1 cellular context compared by ENCODE assay signal in genomic region chr15:41977757-41978369, GRCh38.
TF ChIP-seq lines count a peak whose summit lies in the region.

No MANE protein-coding gene starts in this region.

TF ChIP-seq in GM12878, 131 proteins besides CTCF, POLR2A, EP300 and RAD21:
- 0 out of 2 replicates have a peak, but pooled peaks have one; percentile 37 for TF ChIP-seq DPF2 (IDR thresholded peaks at IDR 0.05)
- no peak for TF ChIP-seq NR2C2 (IDR thresholded peaks at IDR 0.05; ENCODE audit: borderline replicate concordance, control insufficient read depth, insufficient read length, low read depth)
